In genomic region chr5:74227081-74227480, GRCh38 we compare ENCODE assay signal across 20 cellular contexts.
"Had no signal": no experiment of that assay in that cellular context is flagged by ENCODE, and none has a peak within 500 bp of the region (broad histone marks: within the 10 kb centered on the region; RNA-seq: fewer than 3 reads in every experiment).

No MANE protein-coding gene starts in this region.

- ATAC-seq: heart right ventricle; left ventricle myocardium superior; stimulated activated naive CD8-positive, alpha-beta T cell treated with anti-CD3 and anti-CD28 coated beads, Interleukin-15, amount 100 ng/mL, for 72 hours; WTC11 had no signal

- H3K9me3 ChIP-seq: colonic mucosa, esophagus squamous epithelium, suprapubic skin, transverse colon had no signal

- H3K4me1 ChIP-seq: colonic mucosa, esophagus squamous epithelium, heart right ventricle, transverse colon had no signal

- H3K4me3 ChIP-seq: colonic mucosa, esophagus squamous epithelium, heart right ventricle, suprapubic skin, transverse colon had no signal

- DNase-seq: activated gamma-delta T cell treated with Interleukin-2 at 50 U/mL for 16 hours; activated T-cell treated with anti-CD3 and anti-CD28 coated beads, Interleukin-2, amount 50 U/mL, for 1 hour; aorta; brain microvascular endothelial cell; colonic mucosa; esophagus squamous epithelium; heart right ventricle; kidney glomerular epithelial cell; left ventricle myocardium superior; stimulated activated CD4-positive, alpha-beta T cell treated with anti-CD3 and anti-CD28 coated beads, Interleukin-12 subunit alpha, Interleukin-12 subunit beta, amount 100 ng/mL, for 4 hours; stimulated activated CD4-positive, alpha-beta T cell treated with anti-CD3 and anti-CD28 coated beads, Interleukin-4, amount 100 ng/mL, for 4 hours; stimulated activated naive CD8-positive, alpha-beta T cell treated with anti-CD3 and anti-CD28 coated beads, Interleukin-15, amount 100 ng/mL, for 72 hours; T-helper 9 cell; transverse colon had no signal

- H3K27ac ChIP-seq: brain microvascular endothelial cell, colonic mucosa, esophagus squamous epithelium, heart right ventricle, suprapubic skin, transverse colon had no signal

- H3K27ac Mint-ChIP-seq: activated naive CD4-positive, alpha-beta T cell treated with anti-CD3 and anti-CD28 coated beads, Interleukin-2, amount 50 U/mL, for 24 hours; memory B cell; progenitor cell of endocrine pancreas; stimulated activated naive CD8-positive, alpha-beta T cell treated with anti-CD3 and anti-CD28 coated beads, Interleukin-15, amount 100 ng/mL, for 72 hours; WTC11 had no signal

- H3K36me3 ChIP-seq: brain microvascular endothelial cell, colonic mucosa, esophagus squamous epithelium, heart right ventricle, suprapubic skin, transverse colon had no signal

- H3K4me3 Mint-ChIP-seq: activated naive CD4-positive, alpha-beta T cell treated with anti-CD3 and anti-CD28 coated beads, Interleukin-2, amount 50 U/mL, for 24 hours; memory B cell; nephron; stimulated activated naive CD8-positive, alpha-beta T cell treated with anti-CD3 and anti-CD28 coated beads, Interleukin-15, amount 100 ng/mL, for 72 hours; WTC11 had no signal

- H3K36me3 Mint-ChIP-seq: activated naive CD4-positive, alpha-beta T cell treated with anti-CD3 and anti-CD28 coated beads, Interleukin-2, amount 50 U/mL, for 24 hours; memory B cell had no signal

- H3K4me1 Mint-ChIP-seq: activated naive CD4-positive, alpha-beta T cell treated with anti-CD3 and anti-CD28 coated beads, Interleukin-2, amount 50 U/mL, for 24 hours; memory B cell; stimulated activated naive CD8-positive, alpha-beta T cell treated with anti-CD3 and anti-CD28 coated beads, Interleukin-15, amount 100 ng/mL, for 72 hours; WTC11 had no signal

- H3K27me3 ChIP-seq: brain microvascular endothelial cell, colonic mucosa, esophagus squamous epithelium, heart right ventricle, suprapubic skin, transverse colon had no signal
